ENCODE assay signal across 1 cellular context in genomic region chr2:12733846-12734245, GRCh38.
TF ChIP-seq lines count a peak whose summit lies in the region.

No MANE protein-coding gene starts in this region.

TF ChIP-seq in GM23338, 12 proteins besides CTCF, POLR2A, EP300 and RAD21 (continued from another document):
- TF ChIP-seq, protein P1, sequence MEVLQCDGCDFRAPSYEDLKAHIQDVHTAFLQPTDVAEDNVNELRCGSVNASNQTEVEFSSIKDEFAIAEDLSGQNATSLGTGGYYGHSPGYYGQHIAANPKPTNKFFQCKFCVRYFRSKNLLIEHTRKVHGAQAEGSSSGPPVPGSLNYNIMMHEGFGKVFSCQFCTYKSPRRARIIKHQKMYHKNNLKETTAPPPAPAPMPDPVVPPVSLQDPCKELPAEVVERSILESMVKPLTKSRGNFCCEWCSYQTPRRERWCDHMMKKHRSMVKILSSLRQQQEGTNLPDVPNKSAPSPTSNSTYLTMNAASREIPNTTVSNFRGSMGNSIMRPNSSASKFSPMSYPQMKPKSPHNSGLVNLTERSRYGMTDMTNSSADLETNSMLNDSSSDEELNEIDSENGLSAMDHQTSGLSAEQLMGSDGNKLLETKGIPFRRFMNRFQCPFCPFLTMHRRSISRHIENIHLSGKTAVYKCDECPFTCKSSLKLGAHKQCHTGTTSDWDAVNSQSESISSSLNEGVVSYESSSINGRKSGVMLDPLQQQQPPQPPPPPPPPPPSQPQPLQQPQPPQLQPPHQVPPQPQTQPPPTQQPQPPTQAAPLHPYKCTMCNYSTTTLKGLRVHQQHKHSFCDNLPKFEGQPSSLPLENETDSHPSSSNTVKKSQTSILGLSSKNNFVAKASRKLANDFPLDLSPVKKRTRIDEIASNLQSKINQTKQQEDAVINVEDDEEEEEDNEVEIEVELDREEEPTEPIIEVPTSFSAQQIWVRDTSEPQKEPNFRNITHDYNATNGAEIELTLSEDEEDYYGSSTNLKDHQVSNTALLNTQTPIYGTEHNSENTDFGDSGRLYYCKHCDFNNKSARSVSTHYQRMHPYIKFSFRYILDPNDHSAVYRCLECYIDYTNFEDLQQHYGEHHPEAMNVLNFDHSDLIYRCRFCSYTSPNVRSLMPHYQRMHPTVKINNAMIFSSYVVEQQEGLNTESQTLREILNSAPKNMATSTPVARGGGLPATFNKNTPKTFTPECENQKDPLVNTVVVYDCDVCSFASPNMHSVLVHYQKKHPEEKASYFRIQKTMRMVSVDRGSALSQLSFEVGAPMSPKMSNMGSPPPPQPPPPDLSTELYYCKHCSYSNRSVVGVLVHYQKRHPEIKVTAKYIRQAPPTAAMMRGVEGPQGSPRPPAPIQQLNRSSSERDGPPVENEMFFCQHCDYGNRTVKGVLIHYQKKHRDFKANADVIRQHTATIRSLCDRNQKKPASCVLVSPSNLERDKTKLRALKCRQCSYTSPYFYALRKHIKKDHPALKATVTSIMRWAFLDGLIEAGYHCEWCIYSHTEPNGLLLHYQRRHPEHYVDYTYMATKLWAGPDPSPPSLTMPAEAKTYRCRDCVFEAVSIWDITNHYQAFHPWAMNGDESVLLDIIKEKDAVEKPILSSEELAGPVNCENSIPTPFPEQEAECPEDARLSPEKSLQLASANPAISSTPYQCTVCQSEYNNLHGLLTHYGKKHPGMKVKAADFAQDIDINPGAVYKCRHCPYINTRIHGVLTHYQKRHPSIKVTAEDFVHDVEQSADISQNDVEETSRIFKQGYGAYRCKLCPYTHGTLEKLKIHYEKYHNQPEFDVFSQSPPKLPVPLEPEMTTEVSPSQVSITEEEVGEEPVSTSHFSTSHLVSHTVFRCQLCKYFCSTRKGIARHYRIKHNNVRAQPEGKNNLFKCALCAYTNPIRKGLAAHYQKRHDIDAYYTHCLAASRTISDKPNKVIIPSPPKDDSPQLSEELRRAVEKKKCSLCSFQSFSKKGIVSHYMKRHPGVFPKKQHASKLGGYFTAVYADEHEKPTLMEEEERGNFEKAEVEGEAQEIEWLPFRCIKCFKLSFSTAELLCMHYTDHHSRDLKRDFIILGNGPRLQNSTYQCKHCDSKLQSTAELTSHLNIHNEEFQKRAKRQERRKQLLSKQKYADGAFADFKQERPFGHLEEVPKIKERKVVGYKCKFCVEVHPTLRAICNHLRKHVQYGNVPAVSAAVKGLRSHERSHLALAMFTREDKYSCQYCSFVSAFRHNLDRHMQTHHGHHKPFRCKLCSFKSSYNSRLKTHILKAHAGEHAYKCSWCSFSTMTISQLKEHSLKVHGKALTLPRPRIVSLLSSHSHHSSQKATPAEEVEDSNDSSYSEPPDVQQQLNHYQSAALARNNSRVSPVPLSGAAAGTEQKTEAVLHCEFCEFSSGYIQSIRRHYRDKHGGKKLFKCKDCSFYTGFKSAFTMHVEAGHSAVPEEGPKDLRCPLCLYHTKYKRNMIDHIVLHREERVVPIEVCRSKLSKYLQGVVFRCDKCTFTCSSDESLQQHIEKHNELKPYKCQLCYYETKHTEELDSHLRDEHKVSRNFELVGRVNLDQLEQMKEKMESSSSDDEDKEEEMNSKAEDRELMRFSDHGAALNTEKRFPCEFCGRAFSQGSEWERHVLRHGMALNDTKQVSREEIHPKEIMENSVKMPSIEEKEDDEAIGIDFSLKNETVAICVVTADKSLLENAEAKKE (CRISPR knock-in tag; IDR thresholded peaks at IDR 0.05): no peak
- TF ChIP-seq STAT1 (IDR thresholded peaks at IDR 0.05; ENCODE audit: unreplicated experiment) (no peak), ZNF331 (CRISPR knock-in tag; IDR thresholded peaks at IDR 0.05; ENCODE audit: low read depth) (no peak), POLR2AphosphoS5 (IDR thresholded peaks at IDR 0.05; ENCODE audit: low read depth) (no peak), EZH2 (IDR thresholded peaks at IDR 0.05; ENCODE audit: low read depth, unreplicated experiment) (no peak)
- TF ChIP-seq, protein P2, sequence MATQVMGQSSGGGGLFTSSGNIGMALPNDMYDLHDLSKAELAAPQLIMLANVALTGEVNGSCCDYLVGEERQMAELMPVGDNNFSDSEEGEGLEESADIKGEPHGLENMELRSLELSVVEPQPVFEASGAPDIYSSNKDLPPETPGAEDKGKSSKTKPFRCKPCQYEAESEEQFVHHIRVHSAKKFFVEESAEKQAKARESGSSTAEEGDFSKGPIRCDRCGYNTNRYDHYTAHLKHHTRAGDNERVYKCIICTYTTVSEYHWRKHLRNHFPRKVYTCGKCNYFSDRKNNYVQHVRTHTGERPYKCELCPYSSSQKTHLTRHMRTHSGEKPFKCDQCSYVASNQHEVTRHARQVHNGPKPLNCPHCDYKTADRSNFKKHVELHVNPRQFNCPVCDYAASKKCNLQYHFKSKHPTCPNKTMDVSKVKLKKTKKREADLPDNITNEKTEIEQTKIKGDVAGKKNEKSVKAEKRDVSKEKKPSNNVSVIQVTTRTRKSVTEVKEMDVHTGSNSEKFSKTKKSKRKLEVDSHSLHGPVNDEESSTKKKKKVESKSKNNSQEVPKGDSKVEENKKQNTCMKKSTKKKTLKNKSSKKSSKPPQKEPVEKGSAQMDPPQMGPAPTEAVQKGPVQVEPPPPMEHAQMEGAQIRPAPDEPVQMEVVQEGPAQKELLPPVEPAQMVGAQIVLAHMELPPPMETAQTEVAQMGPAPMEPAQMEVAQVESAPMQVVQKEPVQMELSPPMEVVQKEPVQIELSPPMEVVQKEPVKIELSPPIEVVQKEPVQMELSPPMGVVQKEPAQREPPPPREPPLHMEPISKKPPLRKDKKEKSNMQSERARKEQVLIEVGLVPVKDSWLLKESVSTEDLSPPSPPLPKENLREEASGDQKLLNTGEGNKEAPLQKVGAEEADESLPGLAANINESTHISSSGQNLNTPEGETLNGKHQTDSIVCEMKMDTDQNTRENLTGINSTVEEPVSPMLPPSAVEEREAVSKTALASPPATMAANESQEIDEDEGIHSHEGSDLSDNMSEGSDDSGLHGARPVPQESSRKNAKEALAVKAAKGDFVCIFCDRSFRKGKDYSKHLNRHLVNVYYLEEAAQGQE (IDR thresholded peaks at IDR 0.05; ENCODE audit: unreplicated experiment): no peak
